9 cellular contexts compared by ENCODE assay signal in genomic region chr21:33993286-33994231, GRCh38.
DNase-seq lines count a peak whose midpoint lies in the region; ATAC-seq and TF ChIP-seq lines count a peak whose summit lies in the region.
"Had no signal": no experiment of that assay in that cellular context is flagged by ENCODE, and none has a peak within 500 bp of the region (broad histone marks: within the 10 kb centered on the region; RNA-seq: fewer than 3 reads in every experiment).

No MANE protein-coding gene starts in this region.

- DNase-seq in activated naive CD8-positive, alpha-beta T cell treated with anti-CD3 and anti-CD28 coated beads, Interleukin-2, amount 10 ng/mL, durations not matched to agents 7 days and 5 days, result no peak
- no peak for DNase-seq in activated naive CD8-positive, alpha-beta T cell treated with anti-CD3 and anti-CD28 coated beads for 36 hours
- peak; percentile 69 for DNase-seq in SKM-1 treated with dmso at 0.1 percent for 144 hours (lab: John Stamatoyannopoulos, UW; ENCODE audit: unreplicated experiment)
- DNase-seq in left lobe of liver (ENCODE audit: low spot score), result no peak
- DNase-seq in transverse colon, result no peak
- no peak for DNase-seq in stimulated activated CD4-positive, alpha-beta T cell treated with anti-CD3 and anti-CD28 coated beads, Interleukin-15, amount 100 ng/mL, for 24 hours
- DNase-seq in kidney tubule cell (ENCODE audit: low spot score), result no peak
- DNase-seq: H9 had no signal

- H3K4me1 Mint-ChIP-seq in activated naive CD8-positive, alpha-beta T cell treated with anti-CD3 and anti-CD28 coated beads, Interleukin-2, amount 10 ng/mL, durations not matched to agents 7 days and 5 days, result peaks cover 18% of the 10 kb centered on the region
- H3K4me1 Mint-ChIP-seq in activated naive CD8-positive, alpha-beta T cell treated with anti-CD3 and anti-CD28 coated beads for 36 hours, result peaks cover 13% of the 10 kb centered on the region

- intact Hi-C loops in transverse colon (cut with DNase I; ENCODE audit: low total_unique reads), result no loop called here

- peaks cover 10% of the 10 kb centered on the region for H3K9me3 Mint-ChIP-seq in activated naive CD8-positive, alpha-beta T cell treated with anti-CD3 and anti-CD28 coated beads, Interleukin-2, amount 10 ng/mL, durations not matched to agents 7 days and 5 days
- peaks cover 12% of the 10 kb centered on the region for H3K9me3 Mint-ChIP-seq in activated naive CD8-positive, alpha-beta T cell treated with anti-CD3 and anti-CD28 coated beads for 36 hours

- H3K27ac Mint-ChIP-seq in activated naive CD8-positive, alpha-beta T cell treated with anti-CD3 and anti-CD28 coated beads, Interleukin-2, amount 10 ng/mL, durations not matched to agents 7 days and 5 days, result peak overlapping the region; percentile 71
- H3K27ac Mint-ChIP-seq in activated naive CD8-positive, alpha-beta T cell treated with anti-CD3 and anti-CD28 coated beads for 36 hours, result no peak overlapping the region

- no peak for TF ChIP-seq EP300 in transverse colon (IDR thresholded peaks at IDR 0.05; ENCODE audit: low read depth)

- POLR2A ChIA-PET in activated naive CD8-positive, alpha-beta T cell treated with anti-CD3 and anti-CD28 coated beads, Interleukin-2, amount 10 ng/mL, durations not matched to agents 7 days and 5 days (lab: Charles Lee), result no interaction called here

- no peak for ATAC-seq in activated naive CD8-positive, alpha-beta T cell treated with anti-CD3 and anti-CD28 coated beads, Interleukin-2, amount 10 ng/mL, durations not matched to agents 7 days and 5 days (ENCODE audit: low read depth)
- ATAC-seq in left lobe of liver, result peak; percentile 27
- ATAC-seq in HG02973 (IDR thresholded peaks at IDR 0.05; ENCODE audit: unreplicated experiment), result no peak

- peaks cover 0 to 15% (median 12%) of the 10 kb centered on the region in 4 donors for H3K4me1 ChIP-seq in transverse colon

- no peak for TF ChIP-seq CTCF in transverse colon (IDR thresholded peaks at IDR 0.05)

- in situ Hi-C loops in transverse colon (cut with MboI; ENCODE audit: low pct_ligation_motif_present in 1 of 4, low pct_unique_long_range_greater_than_20kb in 1 of 4, low sequenced_read_pairs in 3 of 4), result no loop called here

- no peaks in the 10 kb centered on the region for H3K36me3 ChIP-seq in transverse colon

- WGBS in transverse colon (ENCODE audit: low coverage in 1 of 2), 2 donors, result 38 to 45% methylated on average over 7 to 12 of the region's 12 CpGs

- no peaks in the 10 kb centered on the region for H3K27me3 Mint-ChIP-seq in activated naive CD8-positive, alpha-beta T cell treated with anti-CD3 and anti-CD28 coated beads, Interleukin-2, amount 10 ng/mL, durations not matched to agents 7 days and 5 days
- no peaks in the 10 kb centered on the region for H3K27me3 Mint-ChIP-seq in activated naive CD8-positive, alpha-beta T cell treated with anti-CD3 and anti-CD28 coated beads for 36 hours

- H3K36me3 Mint-ChIP-seq in activated naive CD8-positive, alpha-beta T cell treated with anti-CD3 and anti-CD28 coated beads, Interleukin-2, amount 10 ng/mL, durations not matched to agents 7 days and 5 days, result peaks cover 24% of the 10 kb centered on the region
- H3K36me3 Mint-ChIP-seq in activated naive CD8-positive, alpha-beta T cell treated with anti-CD3 and anti-CD28 coated beads for 36 hours, result peaks cover 7% of the 10 kb centered on the region

- no peak overlapping the region for H3K4me3 ChIP-seq in transverse colon

- H3K4me3 Mint-ChIP-seq in activated naive CD8-positive, alpha-beta T cell treated with anti-CD3 and anti-CD28 coated beads, Interleukin-2, amount 10 ng/mL, durations not matched to agents 7 days and 5 days, result no peak overlapping the region
- no peak overlapping the region for H3K4me3 Mint-ChIP-seq in activated naive CD8-positive, alpha-beta T cell treated with anti-CD3 and anti-CD28 coated beads for 36 hours
- H3K4me3 Mint-ChIP-seq: H9 had no signal

- TF ChIP-seq POLR2A in transverse colon (IDR thresholded peaks at IDR 0.05), result no peak

- H3K9me3 ChIP-seq in transverse colon, result no peaks in the 10 kb centered on the region

- peak overlapping the region in 3 of 4 donors; percentile 40 to 71 (median 50) for H3K27ac ChIP-seq in transverse colon

- no peaks in the 10 kb centered on the region for H3K27me3 ChIP-seq in transverse colon
